In genomic region chr3:6392123-6392522, GRCh38 we compare ENCODE assay signal across 21 cellular contexts.
A peak's percentile ranks its signal among the peaks of the same experiment; 100 is the strongest.
DNase-seq lines count a peak whose midpoint lies in the region; ATAC-seq, FAIRE-seq and TF ChIP-seq lines count a peak whose summit lies in the region.
"Had no signal": no experiment of that assay in that cellular context is flagged by ENCODE, and none has a peak within 500 bp of the region (broad histone marks: within the 10 kb centered on the region; RNA-seq: fewer than 3 reads in every experiment).

No MANE protein-coding gene starts in this region.

- H3K27me3 ChIP-seq in heart right ventricle (peaks cover 0 to 7% (median 0%) of the 10 kb centered on the region in 7 donors), GM23248 (replicated peaks; ENCODE audit: insufficient read depth) (no peaks in the 10 kb centered on the region), spleen (replicated peaks in 1 of 7) (no peaks in the 10 kb centered on the region)
- H3K27me3 ChIP-seq: MG63 had no signal

- H3K36me3 ChIP-seq in heart right ventricle = no peaks in the 10 kb centered on the region
- H3K36me3 ChIP-seq in GM23248 (ENCODE audit: low read depth) = no peaks in the 10 kb centered on the region
- H3K36me3 ChIP-seq in spleen = no peaks in the 10 kb centered on the region
- H3K36me3 ChIP-seq: MG63 had no signal

- H3K4me3 ChIP-seq in heart right ventricle = no peak overlapping the region
- H3K4me3 ChIP-seq in epithelial cell of proximal tubule (ENCODE audit: low read depth, low read length) = no peak overlapping the region
- no peak overlapping the region for H3K4me3 ChIP-seq in GM23248
- H3K4me3 ChIP-seq in spleen = no peak overlapping the region
- H3K4me3 ChIP-seq: MG63 had no signal

- TF ChIP-seq CTCF in heart right ventricle (IDR thresholded peaks at IDR 0.05) = peak in 5 of 9 donors; percentile 6 to 33 (median 20)
- TF ChIP-seq CTCF in LNCAP (IDR thresholded peaks at IDR 0.05) = peak; percentile 39
- peak; percentile 11 for TF ChIP-seq CTCF in epithelial cell of proximal tubule (conservative IDR thresholded peaks at IDR 0.05; ENCODE audit: low read depth, low read length)
- TF ChIP-seq CTCF in spleen (IDR thresholded peaks at IDR 0.05 in 8 of 11, conservative IDR thresholded peaks at IDR 0.05 in 3 of 11) = no peak

- no peak for TF ChIP-seq POLR2A in spleen (IDR thresholded peaks at IDR 0.05)

- DNase-seq in heart right ventricle (no peak), cardiac septum (ENCODE audit: low spot score) (no peak), OCI-M1 (lab: John Stamatoyannopoulos, UW) (peak; percentile 50), epithelial cell of proximal tubule (ENCODE audit: low read depth) (no peak), GM23248 (no peak), urothelium cell line (ENCODE audit: low spot score) (no peak), spleen (no peak)
- DNase-seq: AML-193; GOT3; KG1; MG63; NCI-H1092 treated with DMSO at 0.1 percent for 48 hours; NCI-H1694; NCI-H226; NCI-H524 treated with DMSO at 0.1 percent for 48 hours; NK-92 treated with Interleukin-12 subunit alpha and Interleukin-12 subunit beta, amount 100 ng/mL, for 24 hours; SHP77; T1000 had no signal

- no peak overlapping the region for H3K27ac ChIP-seq in heart right ventricle
- H3K27ac ChIP-seq in GM23248 = no peak overlapping the region
- H3K27ac ChIP-seq in spleen = no peak overlapping the region

- in situ Hi-C loops in GM23248 (cut with MboI) = no loop called here

- intact Hi-C loops in heart right ventricle (cut with DNase I) = loop anchor here in 3 of 10 donors (10.0 kb wide), 1 partner anchor 403 kb away; no protein-coding TSS in a partner anchor
- intact Hi-C loops in cardiac septum (cut with DNase I) = no loop called here
- intact Hi-C loops in spleen (cut with DNase I; ENCODE audit: low total_unique reads) = no loop called here

- no peak overlapping the region for H3K9ac ChIP-seq in GM23248

- no peak overlapping the region for H3K4me2 ChIP-seq in GM23248 (ENCODE audit: unreplicated experiment)

- no peaks in the 10 kb centered on the region for H3K9me2 ChIP-seq in GM23248 (ENCODE audit: insufficient read depth)

- H3K9me3 ChIP-seq in heart right ventricle (no peaks in the 10 kb centered on the region), GM23248 (ENCODE audit: low read depth) (no peaks in the 10 kb centered on the region), spleen (no peaks in the 10 kb centered on the region)
- H3K9me3 ChIP-seq: MG63 had no signal

- H3F3A ChIP-seq in GM23248 (ENCODE audit: insufficient read depth) = no peaks in the 10 kb centered on the region

- H3K4me1 ChIP-seq in heart right ventricle = no peaks in the 10 kb centered on the region
- no peaks in the 10 kb centered on the region for H3K4me1 ChIP-seq in GM23248 (ENCODE audit: insufficient read depth)
- H3K4me1 ChIP-seq in spleen = no peaks in the 10 kb centered on the region

- FAIRE-seq in urothelium cell line (lab: Jason Lieb, UNC) = no peak
- FAIRE-seq: G401.6, HepG2 had no signal

- WGBS in heart right ventricle, 2 donors = 72 to 75% methylated on average over 2 of the region's 2 CpGs
- WGBS in GM23248 (ENCODE audit: low coverage in 1 of 2, low lambda C conversion rate in 2 of 2, missing lambda C conversion rate in 2 of 2), 2 experiments = 27 to 31% methylated on average over 2 of the region's 2 CpGs
- 87 to 92% (median 90%) methylated on average over 2 of the region's 2 CpGs for WGBS in spleen, 5 donors

- H3K79me2 ChIP-seq in GM23248 (ENCODE audit: insufficient read depth) = no peaks in the 10 kb centered on the region

- H4K20me1 ChIP-seq in GM23248 (ENCODE audit: insufficient read depth) = no peaks in the 10 kb centered on the region

- H2AFZ ChIP-seq in GM23248 = no peak overlapping the region

- ATAC-seq in heart right ventricle = no peak
- ATAC-seq: HepG2 had no signal

Comparison
In these comparisons a context has a peak if more than half of its experiments do, and no peak if none do; other contexts are left out.
1. CTCF ChIP-seq: peak in heart right ventricle (5 of 9), LNCAP (single experiment) and epithelial cell of proximal tubule (single experiment); none in spleen (0 of 11).